Comparison of ENCODE assay signal across 34 cellular contexts in the genomic region with DNA sequence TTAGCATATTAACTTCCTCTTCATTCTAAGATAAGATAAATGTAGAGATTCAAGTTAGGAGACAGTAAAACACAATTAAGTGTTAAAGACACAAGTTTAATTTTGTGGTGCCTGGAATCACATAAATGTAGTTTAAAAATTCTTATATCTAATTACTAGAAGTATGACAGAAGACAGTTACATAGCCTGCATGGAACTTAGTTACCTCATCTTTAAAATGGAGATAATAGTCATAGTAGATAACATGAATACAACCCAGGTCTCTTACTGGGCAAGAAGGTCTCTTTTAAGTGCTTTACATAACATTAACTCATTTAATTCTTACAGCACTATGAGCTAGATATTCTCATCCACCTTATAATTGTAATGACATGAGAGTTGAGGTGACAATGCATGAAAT.
"Had no signal": no experiment of that assay in that cellular context is flagged by ENCODE, and none has a peak within 500 bp of the region (broad histone marks: within the 10 kb centered on the region; RNA-seq: fewer than 3 reads in every experiment).

No MANE protein-coding gene starts in this region.

- DNase-seq: Karpas-422, Kasumi-1, MG63, MM.1S, MV-4-11, NCI-H1048, NCI-H1092, NCI-H1092 treated with DMSO at 0.1 percent for 48 hours, NCI-H1105, NCI-H1105 treated with DMSO at 0.1 percent for 48 hours, NCI-H1417, NCI-H1417 treated with DMSO at 0.1 percent for 48 hours, NCI-H1436, NCI-H1436 treated with DMSO at 0.1 percent for 48 hours, NCI-H146, NCI-H1694, NCI-H1694 treated with DMSO at 0.1 percent for 48 hours, NCI-H187, NCI-H187 treated with DMSO at 0.1 percent for 48 hours, NCI-H1930, NCI-H2029, NCI-H2029 treated with DMSO at 0.1 percent for 48 hours, NCI-H2081, NCI-H2081 treated with DMSO at 0.1 percent for 48 hours, NCI-H2107, NCI-H2171, NCI-H2171 treated with DMSO at 0.1 percent for 48 hours, NCI-H2227 treated with DMSO at 0.1 percent for 48 hours, NCI-H226, NCI-H345, NCI-H446, NCI-H446 treated with DMSO at 0.1 percent for 48 hours, NCI-H510A had no signal

- H3K36me3 ChIP-seq: MG63 had no signal

- H3K4me3 ChIP-seq: MG63 had no signal

- H3K27ac ChIP-seq: KMS-11 had no signal

- H3K9ac ChIP-seq: KMS-11 had no signal

- H3K27me3 ChIP-seq: MG63 had no signal

- H3K4me2 ChIP-seq: KMS-11 had no signal

- H3K9me3 ChIP-seq: MG63 had no signal
